Comparison of ENCODE assay signal across 34 cellular contexts in genomic region chr2:146444085-146444484, GRCh38.
"Had no signal": no experiment of that assay in that cellular context is flagged by ENCODE, and none has a peak within 500 bp of the region (broad histone marks: within the 10 kb centered on the region; RNA-seq: fewer than 3 reads in every experiment).

No MANE protein-coding gene starts in this region.

- ATAC-seq: activated naive CD4-positive, alpha-beta T cell treated with anti-CD3 and anti-CD28 coated beads, Interleukin-2, amount 50 U/mL, for 72 hours; activated naive CD8-positive, alpha-beta T cell treated with anti-CD3 and anti-CD28 coated beads, Interleukin-2, amount 50 U/mL, for 24 hours; activated T-cell treated with anti-CD3 and anti-CD28 coated beads, Interleukin-2, amount 50 U/mL, for 4 hours; activated T-cell treated with anti-CD3 and anti-CD28 coated beads, Interleukin-2, amount 50 U/mL, for 72 hours; activated T-helper 17 cell treated with anti-CD3 and anti-CD28 coated beads, Interleukin-2, amount 50 U/mL, for 72 hours; body of pancreas had no signal

- DNase-seq: activated effector memory CD4-positive, alpha-beta T cell treated with anti-CD3 and anti-CD28 coated beads, Interleukin-2, amount 50 U/mL, for 16 hours; activated effector memory CD4-positive, alpha-beta T cell treated with Interleukin-2 at 50 U/mL for 16 hours; activated gamma-delta T cell; activated gamma-delta T cell treated with Interleukin-2 at 50 U/mL for 16 hours; activated naive CD4-positive, alpha-beta T cell; activated naive CD4-positive, alpha-beta T cell treated with anti-CD3 and anti-CD28 coated beads for 36 hours; activated naive CD4-positive, alpha-beta T cell treated with anti-CD3 and anti-CD28 coated beads, Interleukin-2, amount 10 ng/mL, durations not matched to agents 7 days and 5 days; activated naive CD4-positive, alpha-beta T cell treated with anti-CD3 and anti-CD28 coated beads, Interleukin-2, amount 50 U/mL, for 16 hours; activated naive CD4-positive, alpha-beta T cell treated with Interleukin-2 at 50 U/mL for 16 hours; activated naive CD8-positive, alpha-beta T cell treated with anti-CD3 and anti-CD28 coated beads for 36 hours; activated naive CD8-positive, alpha-beta T cell treated with anti-CD3 and anti-CD28 coated beads, Interleukin-2, amount 10 ng/mL, durations not matched to agents 7 days and 5 days; activated naive CD8-positive, alpha-beta T cell treated with anti-CD3 and anti-CD28 coated beads, Interleukin-2, amount 50 U/mL, for 24 hours; activated T-cell treated with anti-CD3 and anti-CD28 coated beads, Interleukin-2, amount 50 U/mL, for 1 hour; activated T-cell treated with anti-CD3 and anti-CD28 coated beads, Interleukin-2, amount 50 U/mL, for 24 hours; activated T-cell treated with anti-CD3 and anti-CD28 coated beads, Interleukin-2, amount 50 U/mL, for 4 hours; activated T-cell treated with anti-CD3 and anti-CD28 coated beads, Interleukin-2, amount 50 U/mL, for 48 hours; activated T-cell treated with anti-CD3 and anti-CD28 coated beads, Interleukin-2, amount 50 U/mL, for 72 hours; adrenal gland; amniotic stem cell; amygdala; anterior cingulate cortex; aorta; body of pancreas; brain microvascular endothelial cell; caudate nucleus; central memory CD4-positive, alpha-beta T cell; cerebellar nuclear complex had no signal

- H3K27ac ChIP-seq: adrenal gland, ascending aorta, body of pancreas, brain microvascular endothelial cell, breast epithelium, cardiac muscle cell had no signal

- H3K27me3 ChIP-seq: adrenal gland, ascending aorta, body of pancreas, brain microvascular endothelial cell, breast epithelium, cardiac muscle cell had no signal

- H3K9me3 ChIP-seq: adrenal gland, ascending aorta, body of pancreas, breast epithelium had no signal

- FAIRE-seq: astrocyte, bronchial epithelial cell had no signal

- H3K4me3 ChIP-seq: adrenal gland, ascending aorta, body of pancreas, breast epithelium, cardiac muscle cell had no signal

- H3K36me3 ChIP-seq: adrenal gland, ascending aorta, brain microvascular endothelial cell, breast epithelium, cardiac muscle cell had no signal

- H3K4me1 ChIP-seq: adrenal gland, ascending aorta, body of pancreas, breast epithelium had no signal
